In genomic region chr22:33599596-33599995, GRCh38 we compare ENCODE assay signal across 33 cellular contexts.
"Had no signal": no experiment of that assay in that cellular context is flagged by ENCODE, and none has a peak within 500 bp of the region (broad histone marks: within the 10 kb centered on the region; RNA-seq: fewer than 3 reads in every experiment).

No MANE protein-coding gene starts in this region.

- H3K27me3 Mint-ChIP-seq: stimulated activated memory B cell treated with anti-CD40 and anti-IgM and Interleukin-4, amounts not matched to agents 10 μg/mL and 1 μg/mL and 100 μg/mL, for 72 hours; stimulated activated naive CD8-positive, alpha-beta T cell treated with anti-CD3 and anti-CD28 coated beads, Interleukin-15, amount 100 ng/mL, for 72 hours; type B pancreatic cell had no signal

- H2AFZ ChIP-seq: neural progenitor cell, parathyroid adenoma had no signal

- H3K36me3 ChIP-seq: neural progenitor cell, ovary, prostate gland, right lobe of liver, transverse colon, upper lobe of right lung, uterus had no signal

- ATAC-seq: naive thymus-derived CD4-positive, alpha-beta T cell; natural killer cell; right lobe of liver; stimulated activated memory B cell treated with anti-CD40 and anti-IgM and Interleukin-4, amounts not matched to agents 10 μg/mL and 1 μg/mL and 100 μg/mL, for 72 hours; stimulated activated naive CD8-positive, alpha-beta T cell treated with anti-CD3 and anti-CD28 coated beads, Interleukin-15, amount 100 ng/mL, for 72 hours; stimulated activated naive CD8-positive, alpha-beta T cell treated with anti-CD3 and anti-CD28 coated beads, Interleukin-15, Interleukin-2, amounts not matched to agents 100 U/mL and 50 U/mL, for 24 hours; upper lobe of right lung had no signal

- H3K27me3 ChIP-seq: ovary, right lobe of liver, sigmoid colon, spleen, suprapubic skin, testis, tibial artery, transverse colon, upper lobe of right lung, uterus had no signal

- H3K9me3 Mint-ChIP-seq: nephron; stimulated activated memory B cell treated with anti-CD40 and anti-IgM and Interleukin-4, amounts not matched to agents 10 μg/mL and 1 μg/mL and 100 μg/mL, for 72 hours; type B pancreatic cell had no signal

- H3K4me1 ChIP-seq: parathyroid adenoma, prostate gland, right lobe of liver, sigmoid colon, spleen, suprapubic skin, testis, tibial artery, transverse colon, upper lobe of right lung, uterus had no signal

- H3K4me3 ChIP-seq: neural progenitor cell, ovary, prostate gland, right lobe of liver, sigmoid colon, skin epidermis, smooth muscle cell, spleen, suprapubic skin, testis, tibial artery, transverse colon, upper lobe of right lung, uterus had no signal

- DNase-seq: naive thymus-derived CD4-positive, alpha-beta T cell; natural killer cell; occipital lobe; ovary; posterior cingulate gyrus; retina; right cardiac atrium; right lobe of liver; sigmoid colon; spleen; stimulated activated CD4-positive, alpha-beta T cell treated with anti-CD3 and anti-CD28 coated beads, Interleukin-12 subunit alpha, Interleukin-12 subunit beta, amount 100 ng/mL, for 4 hours; stimulated activated CD4-positive, alpha-beta T cell treated with anti-CD3 and anti-CD28 coated beads, Interleukin-1b, Interleukin-23, amount 100 ng/mL, for 48 hours; stimulated activated CD4-positive, alpha-beta T cell treated with anti-CD3 and anti-CD28 coated beads, Interleukin-4, amount 100 ng/mL, for 1 hour; stimulated activated CD4-positive, alpha-beta T cell treated with anti-CD3 and anti-CD28 coated beads, Interleukin-4, amount 100 ng/mL, for 4 hours; stimulated activated CD8-positive, alpha-beta memory T cell treated with anti-CD3 and anti-CD28 coated beads, Interleukin-4, amount 100 ng/mL, for 48 hours; stimulated activated naive CD4-positive, alpha-beta T cell; stimulated activated naive CD8-positive, alpha-beta T cell treated with anti-CD3 and anti-CD28 coated beads, Interleukin-15, amount 100 ng/mL, for 72 hours; stimulated activated naive CD8-positive, alpha-beta T cell treated with anti-CD3 and anti-CD28 coated beads, Interleukin-15, Interleukin-2, amounts not matched to agents 100 U/mL and 50 U/mL, for 24 hours; substantia nigra; testis; tibial artery; transverse colon; upper lobe of right lung; uterus had no signal

- H3K27ac Mint-ChIP-seq: naive thymus-derived CD4-positive, alpha-beta T cell; natural killer cell; nephron; neural progenitor cell; stimulated activated memory B cell treated with anti-CD40 and anti-IgM and Interleukin-4, amounts not matched to agents 10 μg/mL and 1 μg/mL and 100 μg/mL, for 72 hours; stimulated activated naive CD8-positive, alpha-beta T cell treated with anti-CD3 and anti-CD28 coated beads, Interleukin-15, amount 100 ng/mL, for 72 hours; type B pancreatic cell had no signal

- H3K9ac ChIP-seq: neural progenitor cell, parathyroid adenoma had no signal

- H3K4me3 Mint-ChIP-seq: naive thymus-derived CD4-positive, alpha-beta T cell; natural killer cell; nephron; neural progenitor cell; stimulated activated memory B cell treated with anti-CD40 and anti-IgM and Interleukin-4, amounts not matched to agents 10 μg/mL and 1 μg/mL and 100 μg/mL, for 72 hours; stimulated activated naive CD8-positive, alpha-beta T cell treated with anti-CD3 and anti-CD28 coated beads, Interleukin-15, amount 100 ng/mL, for 72 hours; type B pancreatic cell had no signal

- H3K79me2 ChIP-seq: parathyroid adenoma had no signal

- H3K4me2 ChIP-seq: neural progenitor cell, smooth muscle cell had no signal

- H3K4me1 Mint-ChIP-seq: naive thymus-derived CD4-positive, alpha-beta T cell; natural killer cell; nephron; stimulated activated memory B cell treated with anti-CD40 and anti-IgM and Interleukin-4, amounts not matched to agents 10 μg/mL and 1 μg/mL and 100 μg/mL, for 72 hours; stimulated activated naive CD8-positive, alpha-beta T cell treated with anti-CD3 and anti-CD28 coated beads, Interleukin-15, amount 100 ng/mL, for 72 hours had no signal

- H3K27ac ChIP-seq: neural progenitor cell, ovary, parathyroid adenoma, prostate gland, right lobe of liver, sigmoid colon, skin epidermis, spleen, suprapubic skin, testis, tibial artery, transverse colon, upper lobe of right lung, uterus had no signal

- H3K9me3 ChIP-seq: ovary, prostate gland, right lobe of liver, sigmoid colon, suprapubic skin, testis, tibial artery, transverse colon, upper lobe of right lung, uterus had no signal
